3 cellular contexts compared by ENCODE assay signal in the genomic region with DNA sequence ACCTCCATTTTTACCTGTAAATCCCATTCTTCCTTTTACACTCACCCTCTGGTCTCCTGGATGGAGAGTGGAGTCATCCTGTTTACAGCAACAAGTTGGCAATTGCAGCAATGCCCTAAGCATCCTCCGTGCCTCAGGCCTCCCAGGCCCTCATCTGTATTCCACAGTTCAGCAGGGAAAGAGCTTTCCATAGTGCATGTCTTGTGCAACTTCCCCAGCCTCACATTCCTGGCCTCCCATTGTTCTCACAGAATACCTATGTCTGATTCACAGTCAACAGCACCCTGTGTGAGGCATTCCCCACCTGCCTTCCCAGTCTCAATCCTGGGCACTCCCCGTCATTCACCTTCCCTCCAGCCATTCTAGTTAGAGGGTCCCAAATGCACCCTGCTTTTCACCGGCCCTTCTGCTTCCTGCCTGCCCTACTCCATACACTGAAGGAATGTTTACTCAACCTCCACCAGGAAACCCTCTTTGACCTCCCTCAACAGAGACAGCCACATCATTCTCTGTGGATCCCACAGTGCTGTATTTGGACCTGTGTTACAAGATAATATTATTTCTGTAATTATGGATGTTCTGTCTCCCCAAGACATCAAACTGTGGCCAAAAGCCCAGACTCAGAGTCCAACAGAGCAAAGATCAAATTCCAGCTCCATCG.
TF ChIP-seq lines count a peak whose summit lies in the region.

No MANE protein-coding gene starts in this region.

TF ChIP-seq in SK-N-SH, 30 proteins besides CTCF, POLR2A, EP300 and RAD21 (continued from another document and continues in another):
- TF ChIP-seq SIN3A (IDR thresholded peaks at IDR 0.05; ENCODE audit: borderline replicate concordance, low read depth, low read length) (no peak), NFIC (IDR thresholded peaks at IDR 0.05; ENCODE audit: borderline replicate concordance) (no peak), JUND (IDR thresholded peaks at IDR 0.05) (no peak), FOXM1 (IDR thresholded peaks at IDR 0.05; ENCODE audit: low read depth) (no peak), EZH2phosphoT487 (IDR thresholded peaks at IDR 0.05; ENCODE audit: borderline replicate concordance, low read depth) (no peak), RCOR1 (IDR thresholded peaks at IDR 0.05; ENCODE audit: low read length) (no peak)
- TF ChIP-seq, protein P1, sequence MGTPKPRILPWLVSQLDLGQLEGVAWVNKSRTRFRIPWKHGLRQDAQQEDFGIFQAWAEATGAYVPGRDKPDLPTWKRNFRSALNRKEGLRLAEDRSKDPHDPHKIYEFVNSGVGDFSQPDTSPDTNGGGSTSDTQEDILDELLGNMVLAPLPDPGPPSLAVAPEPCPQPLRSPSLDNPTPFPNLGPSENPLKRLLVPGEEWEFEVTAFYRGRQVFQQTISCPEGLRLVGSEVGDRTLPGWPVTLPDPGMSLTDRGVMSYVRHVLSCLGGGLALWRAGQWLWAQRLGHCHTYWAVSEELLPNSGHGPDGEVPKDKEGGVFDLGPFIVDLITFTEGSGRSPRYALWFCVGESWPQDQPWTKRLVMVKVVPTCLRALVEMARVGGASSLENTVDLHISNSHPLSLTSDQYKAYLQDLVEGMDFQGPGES (IDR thresholded peaks at IDR 0.05; ENCODE audit: low read depth, low read length): no peak
- TF ChIP-seq, protein P2, sequence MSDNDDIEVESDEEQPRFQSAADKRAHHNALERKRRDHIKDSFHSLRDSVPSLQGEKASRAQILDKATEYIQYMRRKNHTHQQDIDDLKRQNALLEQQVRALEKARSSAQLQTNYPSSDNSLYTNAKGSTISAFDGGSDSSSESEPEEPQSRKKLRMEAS (IDR thresholded peaks at IDR 0.05; ENCODE audit: low read depth): no peak
- TF ChIP-seq, protein P3, sequence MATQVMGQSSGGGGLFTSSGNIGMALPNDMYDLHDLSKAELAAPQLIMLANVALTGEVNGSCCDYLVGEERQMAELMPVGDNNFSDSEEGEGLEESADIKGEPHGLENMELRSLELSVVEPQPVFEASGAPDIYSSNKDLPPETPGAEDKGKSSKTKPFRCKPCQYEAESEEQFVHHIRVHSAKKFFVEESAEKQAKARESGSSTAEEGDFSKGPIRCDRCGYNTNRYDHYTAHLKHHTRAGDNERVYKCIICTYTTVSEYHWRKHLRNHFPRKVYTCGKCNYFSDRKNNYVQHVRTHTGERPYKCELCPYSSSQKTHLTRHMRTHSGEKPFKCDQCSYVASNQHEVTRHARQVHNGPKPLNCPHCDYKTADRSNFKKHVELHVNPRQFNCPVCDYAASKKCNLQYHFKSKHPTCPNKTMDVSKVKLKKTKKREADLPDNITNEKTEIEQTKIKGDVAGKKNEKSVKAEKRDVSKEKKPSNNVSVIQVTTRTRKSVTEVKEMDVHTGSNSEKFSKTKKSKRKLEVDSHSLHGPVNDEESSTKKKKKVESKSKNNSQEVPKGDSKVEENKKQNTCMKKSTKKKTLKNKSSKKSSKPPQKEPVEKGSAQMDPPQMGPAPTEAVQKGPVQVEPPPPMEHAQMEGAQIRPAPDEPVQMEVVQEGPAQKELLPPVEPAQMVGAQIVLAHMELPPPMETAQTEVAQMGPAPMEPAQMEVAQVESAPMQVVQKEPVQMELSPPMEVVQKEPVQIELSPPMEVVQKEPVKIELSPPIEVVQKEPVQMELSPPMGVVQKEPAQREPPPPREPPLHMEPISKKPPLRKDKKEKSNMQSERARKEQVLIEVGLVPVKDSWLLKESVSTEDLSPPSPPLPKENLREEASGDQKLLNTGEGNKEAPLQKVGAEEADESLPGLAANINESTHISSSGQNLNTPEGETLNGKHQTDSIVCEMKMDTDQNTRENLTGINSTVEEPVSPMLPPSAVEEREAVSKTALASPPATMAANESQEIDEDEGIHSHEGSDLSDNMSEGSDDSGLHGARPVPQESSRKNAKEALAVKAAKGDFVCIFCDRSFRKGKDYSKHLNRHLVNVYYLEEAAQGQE (IDR thresholded peaks at IDR 0.05; ENCODE audit: low read depth, low read length): no peak
- TF ChIP-seq, protein P4, sequence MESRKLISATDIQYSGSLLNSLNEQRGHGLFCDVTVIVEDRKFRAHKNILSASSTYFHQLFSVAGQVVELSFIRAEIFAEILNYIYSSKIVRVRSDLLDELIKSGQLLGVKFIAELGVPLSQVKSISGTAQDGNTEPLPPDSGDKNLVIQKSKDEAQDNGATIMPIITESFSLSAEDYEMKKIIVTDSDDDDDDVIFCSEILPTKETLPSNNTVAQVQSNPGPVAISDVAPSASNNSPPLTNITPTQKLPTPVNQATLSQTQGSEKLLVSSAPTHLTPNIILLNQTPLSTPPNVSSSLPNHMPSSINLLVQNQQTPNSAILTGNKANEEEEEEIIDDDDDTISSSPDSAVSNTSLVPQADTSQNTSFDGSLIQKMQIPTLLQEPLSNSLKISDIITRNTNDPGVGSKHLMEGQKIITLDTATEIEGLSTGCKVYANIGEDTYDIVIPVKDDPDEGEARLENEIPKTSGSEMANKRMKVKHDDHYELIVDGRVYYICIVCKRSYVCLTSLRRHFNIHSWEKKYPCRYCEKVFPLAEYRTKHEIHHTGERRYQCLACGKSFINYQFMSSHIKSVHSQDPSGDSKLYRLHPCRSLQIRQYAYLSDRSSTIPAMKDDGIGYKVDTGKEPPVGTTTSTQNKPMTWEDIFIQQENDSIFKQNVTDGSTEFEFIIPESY (IDR thresholded peaks at IDR 0.05; ENCODE audit: borderline replicate concordance, low read depth): no peak

TF ChIP-seq in SK-N-SH treated with all-trans-retinoic acid at 6 μM for 48 hours, 23 proteins besides CTCF, POLR2A, EP300 and RAD21 (continued from another document):
- TF ChIP-seq, protein P5, sequence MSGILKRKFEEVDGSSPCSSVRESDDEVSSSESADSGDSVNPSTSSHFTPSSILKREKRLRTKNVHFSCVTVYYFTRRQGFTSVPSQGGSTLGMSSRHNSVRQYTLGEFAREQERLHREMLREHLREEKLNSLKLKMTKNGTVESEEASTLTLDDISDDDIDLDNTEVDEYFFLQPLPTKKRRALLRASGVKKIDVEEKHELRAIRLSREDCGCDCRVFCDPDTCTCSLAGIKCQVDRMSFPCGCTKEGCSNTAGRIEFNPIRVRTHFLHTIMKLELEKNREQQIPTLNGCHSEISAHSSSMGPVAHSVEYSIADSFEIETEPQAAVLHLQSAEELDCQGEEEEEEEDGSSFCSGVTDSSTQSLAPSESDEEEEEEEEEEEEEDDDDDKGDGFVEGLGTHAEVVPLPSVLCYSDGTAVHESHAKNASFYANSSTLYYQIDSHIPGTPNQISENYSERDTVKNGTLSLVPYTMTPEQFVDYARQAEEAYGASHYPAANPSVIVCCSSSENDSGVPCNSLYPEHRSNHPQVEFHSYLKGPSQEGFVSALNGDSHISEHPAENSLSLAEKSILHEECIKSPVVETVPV (CRISPR knock-in tag; IDR thresholded peaks at IDR 0.05): no peak
- TF ChIP-seq, protein P6, sequence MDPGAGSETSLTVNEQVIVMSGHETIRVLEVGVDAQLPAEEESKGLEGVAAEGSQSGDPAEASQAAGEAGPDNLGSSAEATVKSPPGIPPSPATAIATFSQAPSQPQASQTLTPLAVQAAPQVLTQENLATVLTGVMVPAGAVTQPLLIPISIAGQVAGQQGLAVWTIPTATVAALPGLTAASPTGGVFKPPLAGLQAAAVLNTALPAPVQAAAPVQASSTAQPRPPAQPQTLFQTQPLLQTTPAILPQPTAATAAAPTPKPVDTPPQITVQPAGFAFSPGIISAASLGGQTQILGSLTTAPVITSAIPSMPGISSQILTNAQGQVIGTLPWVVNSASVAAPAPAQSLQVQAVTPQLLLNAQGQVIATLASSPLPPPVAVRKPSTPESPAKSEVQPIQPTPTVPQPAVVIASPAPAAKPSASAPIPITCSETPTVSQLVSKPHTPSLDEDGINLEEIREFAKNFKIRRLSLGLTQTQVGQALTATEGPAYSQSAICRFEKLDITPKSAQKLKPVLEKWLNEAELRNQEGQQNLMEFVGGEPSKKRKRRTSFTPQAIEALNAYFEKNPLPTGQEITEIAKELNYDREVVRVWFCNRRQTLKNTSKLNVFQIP (CRISPR knock-in tag; IDR thresholded peaks at IDR 0.05; ENCODE audit: borderline replicate concordance, low read depth): no peak
- TF ChIP-seq, protein P7, sequence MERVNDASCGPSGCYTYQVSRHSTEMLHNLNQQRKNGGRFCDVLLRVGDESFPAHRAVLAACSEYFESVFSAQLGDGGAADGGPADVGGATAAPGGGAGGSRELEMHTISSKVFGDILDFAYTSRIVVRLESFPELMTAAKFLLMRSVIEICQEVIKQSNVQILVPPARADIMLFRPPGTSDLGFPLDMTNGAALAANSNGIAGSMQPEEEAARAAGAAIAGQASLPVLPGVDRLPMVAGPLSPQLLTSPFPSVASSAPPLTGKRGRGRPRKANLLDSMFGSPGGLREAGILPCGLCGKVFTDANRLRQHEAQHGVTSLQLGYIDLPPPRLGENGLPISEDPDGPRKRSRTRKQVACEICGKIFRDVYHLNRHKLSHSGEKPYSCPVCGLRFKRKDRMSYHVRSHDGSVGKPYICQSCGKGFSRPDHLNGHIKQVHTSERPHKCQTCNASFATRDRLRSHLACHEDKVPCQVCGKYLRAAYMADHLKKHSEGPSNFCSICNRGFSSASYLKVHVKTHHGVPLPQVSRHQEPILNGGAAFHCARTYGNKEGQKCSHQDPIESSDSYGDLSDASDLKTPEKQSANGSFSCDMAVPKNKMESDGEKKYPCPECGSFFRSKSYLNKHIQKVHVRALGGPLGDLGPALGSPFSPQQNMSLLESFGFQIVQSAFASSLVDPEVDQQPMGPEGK (CRISPR knock-in tag; IDR thresholded peaks at IDR 0.05; ENCODE audit: borderline replicate concordance): no peak
- no peak for TF ChIP-seq TCF4 (CRISPR knock-in tag; IDR thresholded peaks at IDR 0.05; ENCODE audit: borderline replicate concordance)
- no peak for TF ChIP-seq TOX (CRISPR knock-in tag; IDR thresholded peaks at IDR 0.05; ENCODE audit: borderline replicate concordance)
- no peak for TF ChIP-seq ZFP3 (CRISPR knock-in tag; IDR thresholded peaks at IDR 0.05)
- no peak for TF ChIP-seq SNAI2 (CRISPR knock-in tag; IDR thresholded peaks at IDR 0.05)
- TF ChIP-seq, protein P8, sequence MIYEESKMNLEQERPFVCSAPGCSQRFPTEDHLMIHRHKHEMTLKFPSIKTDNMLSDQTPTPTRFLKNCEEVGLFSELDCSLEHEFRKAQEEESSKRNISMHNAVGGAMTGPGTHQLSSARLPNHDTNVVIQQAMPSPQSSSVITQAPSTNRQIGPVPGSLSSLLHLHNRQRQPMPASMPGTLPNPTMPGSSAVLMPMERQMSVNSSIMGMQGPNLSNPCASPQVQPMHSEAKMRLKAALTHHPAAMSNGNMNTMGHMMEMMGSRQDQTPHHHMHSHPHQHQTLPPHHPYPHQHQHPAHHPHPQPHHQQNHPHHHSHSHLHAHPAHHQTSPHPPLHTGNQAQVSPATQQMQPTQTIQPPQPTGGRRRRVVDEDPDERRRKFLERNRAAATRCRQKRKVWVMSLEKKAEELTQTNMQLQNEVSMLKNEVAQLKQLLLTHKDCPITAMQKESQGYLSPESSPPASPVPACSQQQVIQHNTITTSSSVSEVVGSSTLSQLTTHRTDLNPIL (CRISPR knock-in tag; IDR thresholded peaks at IDR 0.05; ENCODE audit: low read depth): no peak

TF ChIP-seq in H1, 55 proteins besides CTCF, POLR2A, EP300 and RAD21 (continued from another document):
- TF ChIP-seq RBBP5 (IDR thresholded peaks at IDR 0.05; ENCODE audit: borderline replicate concordance, low read depth, low read length) (no peak), BACH1 (IDR thresholded peaks at IDR 0.05; ENCODE audit: low read length) (no peak), TAF1 (IDR thresholded peaks at IDR 0.05; ENCODE audit: low read depth, low read length) (no peak), RNF2 (IDR thresholded peaks at IDR 0.05; ENCODE audit: borderline replicate concordance, low read depth, low read length, missing control alignments, poor library complexity, severe bottlenecking) (no peak), BCL11A (IDR thresholded peaks at IDR 0.05; ENCODE audit: low read depth in 2 of 2, low read length in 2 of 2) (no peak), RXRA (IDR thresholded peaks at IDR 0.05; ENCODE audit: insufficient read depth, low read depth, low read length) (no peak), KDM4A (IDR thresholded peaks at IDR 0.05; ENCODE audit: low read depth, low read length, severe bottlenecking) (no peak), HDAC2 (IDR thresholded peaks at IDR 0.05; ENCODE audit: borderline replicate concordance in 1 of 2, low read depth in 2 of 2, low read length in 2 of 2) (no peak), CEBPB (IDR thresholded peaks at IDR 0.05; ENCODE audit: low read depth, low read length) (peak; percentile 99), FOSL1 (IDR thresholded peaks at IDR 0.05; ENCODE audit: insufficient read depth, low read depth, low read length) (no peak), TEAD4 (IDR thresholded peaks at IDR 0.05; ENCODE audit: low read depth, low read length) (peak; percentile 93)
- TF ChIP-seq, protein P9, sequence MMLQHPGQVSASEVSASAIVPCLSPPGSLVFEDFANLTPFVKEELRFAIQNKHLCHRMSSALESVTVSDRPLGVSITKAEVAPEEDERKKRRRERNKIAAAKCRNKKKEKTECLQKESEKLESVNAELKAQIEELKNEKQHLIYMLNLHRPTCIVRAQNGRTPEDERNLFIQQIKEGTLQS (IDR thresholded peaks at IDR 0.05; ENCODE audit: insufficient read depth, low read depth, low read length): no peak
